In the genomic region with DNA sequence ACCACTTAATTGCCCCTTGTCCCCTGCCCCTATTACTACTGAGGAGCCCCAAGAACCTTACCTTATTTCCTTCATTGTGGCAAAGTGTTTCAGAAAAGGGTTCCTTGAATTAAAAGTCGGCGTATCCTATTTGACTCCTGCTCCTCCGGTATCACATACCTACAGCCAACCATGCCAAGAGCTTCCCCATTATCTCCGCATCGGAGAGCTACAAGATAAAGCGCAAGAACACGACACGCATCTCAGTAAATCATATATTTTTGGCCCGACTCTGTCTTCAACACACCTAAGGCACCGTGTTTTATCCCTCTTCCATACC, we compare ENCODE assay signal across 8 cellular contexts. TPM values are rescaled to one million over a fixed set of nuclear protein-coding genes. Genes with fewer than 3 reads are reported as not detected.
DNase-seq lines count a peak whose midpoint lies in the region; ATAC-seq, FAIRE-seq and TF ChIP-seq lines count a peak whose summit lies in the region.

No MANE protein-coding gene starts in this region.

- H3K4me3 Mint-ChIP-seq in activated T-cell treated with anti-CD3 and anti-CD28 coated beads, Interleukin-2, amount 50 U/mL, for 4 hours, result no peak overlapping the region
- no peak overlapping the region for H3K4me3 Mint-ChIP-seq in activated T-cell treated with anti-CD3 and anti-CD28 coated beads, Interleukin-2, amount 50 U/mL, for 24 hours

- CTCF ChIA-PET in RWPE1 (lab: Yijun Ruan, JAX), result interaction anchor here (0.6 to 0.9 kb wide), 3 partner anchors 13 to 382 kb away, joined by 3 to 5 read pairs (median 4); no protein-coding TSS in a partner anchor

- WGBS in small intestine, 3 donors, result 0 to 1% (median 1%) methylated on average over 10 of the region's 10 CpGs

- H3K4me1 ChIP-seq in small intestine (ENCODE audit: control insufficient read depth in 2 of 2, insufficient read depth in 1 of 2, low read depth in 1 of 2, low read length in 1 of 2), result peaks cover 0 to 3% of the 10 kb centered on the region in 2 donors

- peaks cover 31% of the 10 kb centered on the region for H3K4me1 Mint-ChIP-seq in activated T-cell treated with anti-CD3 and anti-CD28 coated beads, Interleukin-2, amount 50 U/mL, for 4 hours (ENCODE audit: low read depth)
- peaks cover 53% of the 10 kb centered on the region for H3K4me1 Mint-ChIP-seq in activated T-cell treated with anti-CD3 and anti-CD28 coated beads, Interleukin-2, amount 50 U/mL, for 24 hours (ENCODE audit: low read depth)

- DNase-seq in activated T-cell treated with anti-CD3 and anti-CD28 coated beads, Interleukin-2, amount 50 U/mL, for 4 hours, result no peak
- no peak for DNase-seq in activated T-cell treated with anti-CD3 and anti-CD28 coated beads, Interleukin-2, amount 50 U/mL, for 24 hours
- DNase-seq in RWPE1 (ENCODE audit: low spot score) (no peak), fibroblast of villous mesenchyme (ENCODE audit: low read depth) (peak; percentile 65), small intestine (no peak), HPDE6-E6E7 (ENCODE audit: extremely low spot score) (no peak), epidermal melanocyte (ENCODE audit: insufficient read length, low spot score) (no peak)

- peak; percentile 2 to 5 for ATAC-seq in activated T-cell treated with anti-CD3 and anti-CD28 coated beads, Interleukin-2, amount 50 U/mL, for 4 hours
- ATAC-seq in HG03064 (IDR thresholded peaks at IDR 0.05; ENCODE audit: low read depth, unreplicated experiment), result peak; percentile 8

- no peak overlapping the region for H3K27ac Mint-ChIP-seq in activated T-cell treated with anti-CD3 and anti-CD28 coated beads, Interleukin-2, amount 50 U/mL, for 24 hours

- peaks cover 0 to 3% of the 10 kb centered on the region in 2 donors for H3K36me3 ChIP-seq in small intestine (ENCODE audit: control insufficient read depth in 2 of 2, insufficient read depth in 2 of 2, low read length in 2 of 2)

- H3K9me3 Mint-ChIP-seq in activated T-cell treated with anti-CD3 and anti-CD28 coated beads, Interleukin-2, amount 50 U/mL, for 4 hours, result no peaks in the 10 kb centered on the region
- H3K9me3 Mint-ChIP-seq in activated T-cell treated with anti-CD3 and anti-CD28 coated beads, Interleukin-2, amount 50 U/mL, for 24 hours, result no peaks in the 10 kb centered on the region

- no peaks in the 10 kb centered on the region for H3K27me3 Mint-ChIP-seq in activated T-cell treated with anti-CD3 and anti-CD28 coated beads, Interleukin-2, amount 50 U/mL, for 4 hours (ENCODE audit: low read depth)
- no peaks in the 10 kb centered on the region for H3K27me3 Mint-ChIP-seq in activated T-cell treated with anti-CD3 and anti-CD28 coated beads, Interleukin-2, amount 50 U/mL, for 24 hours

- H3K27me3 ChIP-seq in small intestine (ENCODE audit: control insufficient read depth in 2 of 2, insufficient read depth in 2 of 2, low read length in 2 of 2), result no peaks in the 10 kb centered on the region

- POLR2A ChIA-PET in RWPE1 (lab: Yijun Ruan, JAX; ENCODE audit: low non-redundant PET), result interaction anchor here (0.7 to 1.1 kb wide), 2 partner anchors 113 to 380 kb away, joined by 3 read pairs; no protein-coding TSS in a partner anchor

- FAIRE-seq in small intestine (lab: Jason Lieb, UNC), result no peak

- no peaks in the 10 kb centered on the region for H3K9me3 ChIP-seq in small intestine (ENCODE audit: control insufficient read depth, low read depth)

- TF ChIP-seq CTCF in RWPE1 (conservative IDR thresholded peaks at IDR 0.05; ENCODE audit: low read depth), result no peak
- TF ChIP-seq CTCF in fibroblast of villous mesenchyme (IDR thresholded peaks at IDR 0.05; ENCODE audit: insufficient read depth, low read depth, low read length), result no peak

- peaks cover 12% of the 10 kb centered on the region for H3K36me3 Mint-ChIP-seq in activated T-cell treated with anti-CD3 and anti-CD28 coated beads, Interleukin-2, amount 50 U/mL, for 4 hours (ENCODE audit: insufficient read depth)
- H3K36me3 Mint-ChIP-seq in activated T-cell treated with anti-CD3 and anti-CD28 coated beads, Interleukin-2, amount 50 U/mL, for 24 hours (ENCODE audit: low read depth), result peaks cover 23% of the 10 kb centered on the region

- peak overlapping the region; percentile 99 for H3K27ac ChIP-seq in RWPE1
- H3K27ac ChIP-seq in small intestine (ENCODE audit: low read depth in 1 of 2, low read length in 1 of 2), result peak overlapping the region; percentile 97 to 99

- H3K4me3 ChIP-seq in fibroblast of villous mesenchyme (ENCODE audit: low read depth, low read length) (peak overlapping the region; percentile 97), small intestine (ENCODE audit: low read depth in 1 of 2, low read length in 2 of 2) (peak overlapping the region; percentile 52 to 84)

RNA-seq across cellular contexts. Expression of a gene that starts 0.6 kb away (rescaled TPM):
- 1 to 10 TPM in 2 of 3 donors, under 1 TPM in 1; 0.87 to 2.4 (median 1.0) TPM for total RNA-seq in activated T-cell treated with anti-CD3 and anti-CD28 coated beads, Interleukin-2, amount 50 U/mL, for 4 hours
- 2.3 and 3.9 TPM in 2 replicates for total RNA-seq in fibroblast of villous mesenchyme
- 1 to 10 TPM in 2 of 3 donors, under 1 TPM in 1; 0.54 to 2.9 (median 2.1) TPM for polyA plus RNA-seq in small intestine

RNA-seq across cellular contexts. Expression of a gene that starts 9.0 kb away (rescaled TPM):
- 100 to 1,000 TPM; 114 to 124 (median 123) TPM for total RNA-seq in activated T-cell treated with anti-CD3 and anti-CD28 coated beads, Interleukin-2, amount 50 U/mL, for 4 hours
- total RNA-seq in fibroblast of villous mesenchyme, result 381 and 523 TPM in 2 replicates
- 100 to 1,000 TPM in 2 of 3 donors, 10 to 100 TPM in 1; 95.3 to 204 (median 124) TPM for polyA plus RNA-seq in small intestine
